8 cellular contexts compared by ENCODE assay signal in genomic region chr13:99980201-99981114, GRCh38. TPM values are rescaled to one million over a fixed set of nuclear protein-coding genes. Genes with fewer than 3 reads are reported as not detected.
DNase-seq lines count a peak whose midpoint lies in the region; ATAC-seq and TF ChIP-seq lines count a peak whose summit lies in the region.

No MANE protein-coding gene starts in this region.

- H3K4me1 Mint-ChIP-seq in T-helper 17 cell, result peaks cover 5% of the 10 kb centered on the region
- peaks cover 4% of the 10 kb centered on the region for H3K4me1 Mint-ChIP-seq in MCF 10A (ENCODE audit: insufficient read depth, unreplicated experiment)
- H3K4me1 Mint-ChIP-seq in immature natural killer cell, result peaks cover 17 to 33% of the 10 kb centered on the region in 2 donors

- CTCF ChIA-PET in MCF 10A (lab: Yijun Ruan, JAX), result interaction anchor here (0.6 to 0.7 kb wide), 4 partner anchors 38 to 677 kb away, joined by 3 to 4 read pairs (median 3); no protein-coding TSS in a partner anchor

- H3K9me3 Mint-ChIP-seq in MCF 10A (ENCODE audit: unreplicated experiment) (no peaks in the 10 kb centered on the region), immature natural killer cell (peaks cover 1 to 33% (median 14%) of the 10 kb centered on the region in 6 donors)

- H3K27ac Mint-ChIP-seq in T-helper 17 cell (no peak overlapping the region), MCF 10A (ENCODE audit: low read depth, unreplicated experiment) (peak overlapping the region; percentile 27), immature natural killer cell (no peak overlapping the region)

- peaks cover 21% of the 10 kb centered on the region for H3K9me3 ChIP-seq in T-helper 17 cell (ENCODE audit: control insufficient read depth, low read length, poor library complexity, severe bottlenecking)

- ATAC-seq in GM18909 (IDR thresholded peaks at IDR 0.05; ENCODE audit: poor library complexity, unreplicated experiment) (peak; percentile 64), T-helper 17 cell (peak; percentile 79)

- H3K4me3 Mint-ChIP-seq in T-helper 17 cell (peak overlapping the region; percentile 39), MCF 10A (ENCODE audit: unreplicated experiment) (peak overlapping the region; percentile 73), immature natural killer cell (peak overlapping the region in 4 of 5 donors; percentile 36 to 51 (median 46))

- peaks cover 4% of the 10 kb centered on the region for H3K36me3 Mint-ChIP-seq in T-helper 17 cell (ENCODE audit: low read depth)
- H3K36me3 Mint-ChIP-seq in MCF 10A (ENCODE audit: insufficient read depth, unreplicated experiment), result no peaks in the 10 kb centered on the region
- peaks cover 0 to 3% (median 0%) of the 10 kb centered on the region in 3 donors for H3K36me3 Mint-ChIP-seq in immature natural killer cell

- peaks cover 52% of the 10 kb centered on the region for H3K27me3 Mint-ChIP-seq in T-helper 17 cell
- H3K27me3 Mint-ChIP-seq in MCF 10A (ENCODE audit: insufficient read depth, unreplicated experiment), result no peaks in the 10 kb centered on the region
- H3K27me3 Mint-ChIP-seq in immature natural killer cell (ENCODE audit: low read depth in 3 of 3), result peaks cover 51 to 66% (median 62%) of the 10 kb centered on the region in 3 donors

- no peak for TF ChIP-seq CTCF in MCF 10A (IDR thresholded peaks at IDR 0.05; ENCODE audit: unreplicated experiment)

- DNase-seq in AG08396 (ENCODE audit: low spot score) (peak; percentile 92), LoVo (ENCODE audit: low spot score) (peak; percentile 87), T-helper 17 cell (peak in 2 of 3 donors; percentile 47 to 52), MCF 10A (ENCODE audit: unreplicated experiment) (peak; percentile 81), immature natural killer cell (peak; percentile 40 to 49 (median 48)), superior temporal gyrus (ENCODE audit: extremely low spot score) (no peak)
- peak; percentile 69 for DNase-seq in stimulated activated CD4-positive, alpha-beta T cell treated with anti-CD3 and anti-CD28 coated beads, Interleukin-4, amount 100 ng/mL, for 1 hour

- intact Hi-C loops in MCF 10A (cut with micrococcal nuclease), result loop anchor here (2.0 to 5.0 kb wide), 3 partner anchors 254 to 537 kb away; no protein-coding TSS in a partner anchor

- POLR2A ChIA-PET in MCF 10A (lab: Yijun Ruan, JAX), result interaction anchor here (0.5 to 3.8 kb wide), 8 partner anchors 12 to 782 kb away, joined by 3 to 21 read pairs (median 4); partner anchors contain the start of gene PCCA

- no TSS peak for BruUV-seq in MCF 10A (replicated peaks; lab: Mats Ljungman, UMichigan)

RNA-seq across cellular contexts. Expression of gene ZIC2, which starts 1.1 kb away (rescaled TPM):
- total RNA-seq in T-helper 17 cell (not detected), MCF 10A (2022) (7.0 and 8.2 TPM in 2 replicates)
- polyA plus RNA-seq in immature natural killer cell, result not detected

RNA-seq across cellular contexts. Expression of gene ZIC5, which starts 8.9 kb away (rescaled TPM):
- total RNA-seq in T-helper 17 cell, result not detected
- total RNA-seq in MCF 10A (2022), result not detected in 2 replicates
- polyA plus RNA-seq in immature natural killer cell, result not detected
